Comparison of ENCODE assay signal across 1 cellular context in genomic region chr4:25941441-25941840, GRCh38.
TF ChIP-seq lines count a peak whose summit lies in the region.

No MANE protein-coding gene starts in this region.

TF ChIP-seq in IMR-90, 13 proteins besides CTCF, POLR2A, EP300 and RAD21 (continued from another document):
- no peak for TF ChIP-seq CEBPB (IDR thresholded peaks at IDR 0.05; ENCODE audit: low read depth, low read length)
- no peak for TF ChIP-seq ELK1 (IDR thresholded peaks at IDR 0.05; ENCODE audit: borderline replicate concordance, low read depth, low read length)
- TF ChIP-seq MAZ (IDR thresholded peaks at IDR 0.05; ENCODE audit: borderline replicate concordance, low read depth, low read length): no peak
- no peak for TF ChIP-seq RCOR1 (IDR thresholded peaks at IDR 0.05; ENCODE audit: insufficient replicate concordance, low read length)
- TF ChIP-seq SMC3 (IDR thresholded peaks at IDR 0.05; ENCODE audit: low read depth, low read length): no peak
- TF ChIP-seq NFE2L2 (IDR thresholded peaks at IDR 0.05; ENCODE audit: low read depth, low read length): no peak
- no peak for TF ChIP-seq MXI1 (IDR thresholded peaks at IDR 0.05; ENCODE audit: borderline replicate concordance, low read depth, low read length)
- TF ChIP-seq MAFK (IDR thresholded peaks at IDR 0.05; ENCODE audit: low read depth, low read length): no peak
